1 cellular context compared by ENCODE assay signal in the genomic region with DNA sequence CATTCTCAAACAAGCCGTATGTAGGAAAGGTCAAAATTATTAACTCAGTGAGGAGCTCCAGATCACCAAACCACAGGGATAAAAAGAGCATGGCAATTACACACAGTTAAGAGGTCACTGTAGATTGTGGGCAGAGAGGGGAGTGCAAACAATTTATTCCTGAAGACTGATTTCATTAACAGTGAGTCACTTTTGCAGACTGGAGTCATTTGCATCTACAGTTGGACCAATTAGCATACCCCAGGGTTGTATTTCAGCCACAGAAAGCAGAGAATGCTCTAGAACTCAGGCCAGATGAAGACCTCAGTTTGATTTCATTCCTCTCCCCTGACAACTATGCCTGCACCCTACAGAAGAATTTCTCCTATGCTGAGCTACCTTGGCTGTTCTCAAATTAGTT.
TF ChIP-seq lines count a peak whose summit lies in the region.

No MANE protein-coding gene starts in this region.

TF ChIP-seq in SK-N-SH, 30 proteins besides CTCF, POLR2A, EP300 and RAD21 (continued from another document):
- TF ChIP-seq, protein P1, sequence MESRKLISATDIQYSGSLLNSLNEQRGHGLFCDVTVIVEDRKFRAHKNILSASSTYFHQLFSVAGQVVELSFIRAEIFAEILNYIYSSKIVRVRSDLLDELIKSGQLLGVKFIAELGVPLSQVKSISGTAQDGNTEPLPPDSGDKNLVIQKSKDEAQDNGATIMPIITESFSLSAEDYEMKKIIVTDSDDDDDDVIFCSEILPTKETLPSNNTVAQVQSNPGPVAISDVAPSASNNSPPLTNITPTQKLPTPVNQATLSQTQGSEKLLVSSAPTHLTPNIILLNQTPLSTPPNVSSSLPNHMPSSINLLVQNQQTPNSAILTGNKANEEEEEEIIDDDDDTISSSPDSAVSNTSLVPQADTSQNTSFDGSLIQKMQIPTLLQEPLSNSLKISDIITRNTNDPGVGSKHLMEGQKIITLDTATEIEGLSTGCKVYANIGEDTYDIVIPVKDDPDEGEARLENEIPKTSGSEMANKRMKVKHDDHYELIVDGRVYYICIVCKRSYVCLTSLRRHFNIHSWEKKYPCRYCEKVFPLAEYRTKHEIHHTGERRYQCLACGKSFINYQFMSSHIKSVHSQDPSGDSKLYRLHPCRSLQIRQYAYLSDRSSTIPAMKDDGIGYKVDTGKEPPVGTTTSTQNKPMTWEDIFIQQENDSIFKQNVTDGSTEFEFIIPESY (IDR thresholded peaks at IDR 0.05; ENCODE audit: borderline replicate concordance, low read depth), result no peak
- no peak for TF ChIP-seq RFX5 (IDR thresholded peaks at IDR 0.05; ENCODE audit: low read length)
- TF ChIP-seq, protein P2, sequence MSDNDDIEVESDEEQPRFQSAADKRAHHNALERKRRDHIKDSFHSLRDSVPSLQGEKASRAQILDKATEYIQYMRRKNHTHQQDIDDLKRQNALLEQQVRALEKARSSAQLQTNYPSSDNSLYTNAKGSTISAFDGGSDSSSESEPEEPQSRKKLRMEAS (IDR thresholded peaks at IDR 0.05; ENCODE audit: low read depth), result no peak
- no peak for TF ChIP-seq FOXM1 (IDR thresholded peaks at IDR 0.05; ENCODE audit: low read depth)
- TF ChIP-seq NRF1 (IDR thresholded peaks at IDR 0.05; ENCODE audit: low read depth, low read length), result no peak
- TF ChIP-seq MEF2A (IDR thresholded peaks at IDR 0.05; ENCODE audit: borderline replicate concordance, low read depth), result no peak
